11 cellular contexts compared by ENCODE assay signal in the genomic region with DNA sequence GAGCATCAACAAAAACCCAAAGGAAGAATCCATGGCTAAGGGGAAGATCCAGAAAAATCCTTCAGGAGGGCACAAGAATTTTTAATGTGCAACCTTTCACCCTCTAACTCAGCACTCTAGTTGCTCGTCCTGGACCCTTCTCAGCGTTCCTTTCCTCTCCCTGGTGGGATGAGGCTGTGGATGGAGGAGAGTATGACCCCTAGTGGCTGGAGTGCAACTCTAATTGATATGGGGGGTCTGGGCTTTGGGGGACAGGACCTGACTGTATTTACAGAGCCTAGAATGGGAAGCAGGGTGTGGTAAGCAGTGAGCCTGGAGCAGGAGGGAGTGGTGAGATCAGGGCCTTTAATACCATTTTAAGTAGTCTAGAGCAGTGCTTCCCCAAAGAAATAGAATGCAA.
DNase-seq lines count a peak whose midpoint lies in the region; ATAC-seq and TF ChIP-seq lines count a peak whose summit lies in the region.
"Had no signal": no experiment of that assay in that cellular context is flagged by ENCODE, and none has a peak within 500 bp of the region (broad histone marks: within the 10 kb centered on the region; RNA-seq: fewer than 3 reads in every experiment).

No MANE protein-coding gene starts in this region.

- H3K4me3 ChIP-seq in BE2C (ENCODE audit: low read depth, low read length): peak overlapping the region; percentile 30
- no peak overlapping the region for H3K4me3 ChIP-seq in kidney epithelial cell (ENCODE audit: low read depth, low read length)
- H3K4me3 ChIP-seq: tibial artery had no signal

- no peak for ATAC-seq in HG02852 (IDR thresholded peaks at IDR 0.05; ENCODE audit: unreplicated experiment)
- no peak for ATAC-seq in activated naive CD4-positive, alpha-beta T cell treated with anti-CD3 and anti-CD28 coated beads, Interleukin-2, amount 50 U/mL, for 72 hours
- no peak for ATAC-seq in HG02678 (IDR thresholded peaks at IDR 0.05; ENCODE audit: unreplicated experiment)

- POLR2A ChIA-PET in HEK293T (lab: Yijun Ruan, JAX): no interaction called here

- CTCF ChIA-PET in HEK293T (lab: Yijun Ruan, JAX): no interaction called here

- DNase-seq in BE2C: peak; percentile 33
- peak; percentile 42 for DNase-seq in HEK293T (ENCODE audit: extremely low spot score)
- no peak for DNase-seq in activated naive CD8-positive, alpha-beta T cell treated with anti-CD3 and anti-CD28 coated beads for 36 hours
- no peak for DNase-seq in kidney epithelial cell (ENCODE audit: low read depth)
- no peak for DNase-seq in activated naive CD4-positive, alpha-beta T cell treated with anti-CD3 and anti-CD28 coated beads, Interleukin-2, amount 50 U/mL, for 72 hours (ENCODE audit: low spot score in 2 of 2)
- DNase-seq in NCI-H2107 treated with DMSO at 0.1 percent for 48 hours (lab: John Stamatoyannopoulos, UW; ENCODE audit: unreplicated experiment): no peak
- DNase-seq: GF-D8, right cardiac atrium, tibial artery had no signal

- no peaks in the 10 kb centered on the region for H3K36me3 ChIP-seq in BE2C
- H3K36me3 ChIP-seq in kidney epithelial cell (ENCODE audit: control insufficient read depth, insufficient read depth, low read length): no peaks in the 10 kb centered on the region
- H3K36me3 ChIP-seq: tibial artery had no signal

- no peaks in the 10 kb centered on the region for H3K27me3 ChIP-seq in BE2C
- H3K27me3 ChIP-seq in kidney epithelial cell (ENCODE audit: control insufficient read depth, insufficient read depth, low read length): no peaks in the 10 kb centered on the region
- H3K27me3 ChIP-seq: tibial artery had no signal

- H3K27ac Mint-ChIP-seq in activated naive CD8-positive, alpha-beta T cell treated with anti-CD3 and anti-CD28 coated beads for 36 hours: peak overlapping the region; percentile 3
- H3K27ac Mint-ChIP-seq in activated naive CD4-positive, alpha-beta T cell treated with anti-CD3 and anti-CD28 coated beads, Interleukin-2, amount 50 U/mL, for 72 hours: peak overlapping the region in 1 of 2 donors; percentile 31

- H3K36me3 Mint-ChIP-seq in activated naive CD8-positive, alpha-beta T cell treated with anti-CD3 and anti-CD28 coated beads for 36 hours: peaks cover 4% of the 10 kb centered on the region
- H3K36me3 Mint-ChIP-seq in activated naive CD4-positive, alpha-beta T cell treated with anti-CD3 and anti-CD28 coated beads, Interleukin-2, amount 50 U/mL, for 72 hours: no peaks in the 10 kb centered on the region

- no peaks in the 10 kb centered on the region for H3K9me3 ChIP-seq in BE2C
- H3K9me3 ChIP-seq: tibial artery had no signal

- no peak overlapping the region for H3K4me3 Mint-ChIP-seq in activated naive CD8-positive, alpha-beta T cell treated with anti-CD3 and anti-CD28 coated beads for 36 hours

- H3K4me1 Mint-ChIP-seq in activated naive CD8-positive, alpha-beta T cell treated with anti-CD3 and anti-CD28 coated beads for 36 hours: peaks cover 37% of the 10 kb centered on the region

- TF ChIP-seq CTCF in BE2C (IDR thresholded peaks at IDR 0.05; ENCODE audit: low read depth, low read length) (peak; percentile 81), kidney epithelial cell (IDR thresholded peaks at IDR 0.05; ENCODE audit: insufficient read depth, low read length, poor library complexity, severe bottlenecking) (peak; percentile 49)

- no peaks in the 10 kb centered on the region for H3K27me3 Mint-ChIP-seq in activated naive CD8-positive, alpha-beta T cell treated with anti-CD3 and anti-CD28 coated beads for 36 hours

- peaks cover 1% of the 10 kb centered on the region for H3K9me3 Mint-ChIP-seq in activated naive CD8-positive, alpha-beta T cell treated with anti-CD3 and anti-CD28 coated beads for 36 hours
- H3K9me3 Mint-ChIP-seq in activated naive CD4-positive, alpha-beta T cell treated with anti-CD3 and anti-CD28 coated beads, Interleukin-2, amount 50 U/mL, for 72 hours: no peaks in the 10 kb centered on the region

- no peaks in the 10 kb centered on the region; the same call in 1 of the 2 replicates for H3K4me1 ChIP-seq in BE2C
- H3K4me1 ChIP-seq: tibial artery had no signal

TF ChIP-seq in HEK293T, 16 proteins besides CTCF, POLR2A, EP300 and RAD21:
- TF ChIP-seq HDGF (IDR thresholded peaks at IDR 0.05; ENCODE audit: borderline replicate concordance): no peak
- TF ChIP-seq ARNT (IDR thresholded peaks at IDR 0.05): no peak
- TF ChIP-seq TARDBP (IDR thresholded peaks at IDR 0.05): no peak
- no peak for TF ChIP-seq FOXA1 (IDR thresholded peaks at IDR 0.05)
- TF ChIP-seq ZNF384 (IDR thresholded peaks at IDR 0.05): no peak
- TF ChIP-seq SP1 (IDR thresholded peaks at IDR 0.05): no peak
- no peak for TF ChIP-seq ELF4 (IDR thresholded peaks at IDR 0.05)
- TF ChIP-seq CTBP1 (IDR thresholded peaks at IDR 0.05; ENCODE audit: borderline replicate concordance): no peak
- TF ChIP-seq BHLHE40 (IDR thresholded peaks at IDR 0.05; ENCODE audit: borderline replicate concordance): no peak
- TF ChIP-seq SUZ12 (IDR thresholded peaks at IDR 0.05): no peak
- TF ChIP-seq LEF1 (IDR thresholded peaks at IDR 0.05; ENCODE audit: borderline replicate concordance): no peak
- TF ChIP-seq, protein P1, sequence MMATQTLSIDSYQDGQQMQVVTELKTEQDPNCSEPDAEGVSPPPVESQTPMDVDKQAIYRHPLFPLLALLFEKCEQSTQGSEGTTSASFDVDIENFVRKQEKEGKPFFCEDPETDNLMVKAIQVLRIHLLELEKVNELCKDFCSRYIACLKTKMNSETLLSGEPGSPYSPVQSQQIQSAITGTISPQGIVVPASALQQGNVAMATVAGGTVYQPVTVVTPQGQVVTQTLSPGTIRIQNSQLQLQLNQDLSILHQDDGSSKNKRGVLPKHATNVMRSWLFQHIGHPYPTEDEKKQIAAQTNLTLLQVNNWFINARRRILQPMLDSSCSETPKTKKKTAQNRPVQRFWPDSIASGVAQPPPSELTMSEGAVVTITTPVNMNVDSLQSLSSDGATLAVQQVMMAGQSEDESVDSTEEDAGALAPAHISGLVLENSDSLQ (IDR thresholded peaks at IDR 0.05): no peak
- TF ChIP-seq NFRKB (IDR thresholded peaks at IDR 0.05): no peak
- no peak for TF ChIP-seq FOXK2 (IDR thresholded peaks at IDR 0.05)

Comparison
In these comparisons a context has a peak if more than half of its experiments do, and no peak if none do; other contexts are left out.
1. DNase-seq: peak in BE2C (single experiment) and HEK293T (single experiment); none in activated naive CD8-positive, alpha-beta T cell treated with anti-CD3 and anti-CD28 coated beads for 36 hours (single experiment), kidney epithelial cell (single experiment), activated naive CD4-positive, alpha-beta T cell treated with anti-CD3 and anti-CD28 coated beads, Interleukin-2, amount 50 U/mL, for 72 hours (0 of 2) and NCI-H2107 treated with DMSO at 0.1 percent for 48 hours (single experiment).